29 cellular contexts compared by ENCODE assay signal in genomic region chr3:141851411-141851810, GRCh38. TPM values are rescaled to one million over a fixed set of nuclear protein-coding genes. Genes with fewer than 3 reads are reported as not detected.
DNase-seq lines count a peak whose midpoint lies in the region; ATAC-seq, FAIRE-seq and TF ChIP-seq lines count a peak whose summit lies in the region.
"Had no signal": no experiment of that assay in that cellular context is flagged by ENCODE, and none has a peak within 500 bp of the region (broad histone marks: within the 10 kb centered on the region; RNA-seq: fewer than 3 reads in every experiment).

No MANE protein-coding gene starts in this region.

- H3K36me3 ChIP-seq in right lobe of liver (no peaks in the 10 kb centered on the region), HepG2 (replicated peaks in 1 of 2; ENCODE audit: control insufficient read depth in 1 of 2, insufficient read depth in 2 of 2, low read length in 2 of 2) (no peaks in the 10 kb centered on the region), right atrium auricular region (no peaks in the 10 kb centered on the region)
- H3K36me3 ChIP-seq: BE2C, breast epithelium, colonic mucosa, transverse colon had no signal

- intact Hi-C loops in right lobe of liver (cut with DNase I) (no loop called here), HepG2 (cut with micrococcal nuclease; ENCODE audit: unreplicated experiment) (no loop called here)

- no peak overlapping the region for H3K4me2 ChIP-seq in HepG2 (ENCODE audit: low read depth, low read length)
- H3K4me2 ChIP-seq: A549 had no signal

- H3K79me2 ChIP-seq in HepG2 (ENCODE audit: insufficient read depth, low read length), result no peaks in the 10 kb centered on the region

- no peak for TF ChIP-seq RAD21 in HepG2 (CRISPR knock-in tag; IDR thresholded peaks at IDR 0.05)

- CTCF ChIA-PET in HepG2 (lab: Yijun Ruan, JAX; ENCODE audit: low intra/inter-chr PET ratio, low total read pairs), result no interaction called here

- H3K9me3 ChIP-seq in right lobe of liver (no peaks in the 10 kb centered on the region), HepG2 (ENCODE audit: low read length) (no peaks in the 10 kb centered on the region), right atrium auricular region (no peaks in the 10 kb centered on the region)
- H3K9me3 ChIP-seq: A549, BE2C, breast epithelium, colonic mucosa, transverse colon had no signal

- no peak overlapping the region for H3K9ac ChIP-seq in HepG2 (ENCODE audit: insufficient read depth, low read depth, low read length)

- no peak for TF ChIP-seq EP300 in HepG2 (IDR thresholded peaks at IDR 0.05; ENCODE audit: low read depth in 2 of 2, low read length in 2 of 2)
- TF ChIP-seq EP300 in HepG2 (CRISPR knock-in tag; IDR thresholded peaks at IDR 0.05; ENCODE audit: borderline replicate concordance), result no peak

- no peak overlapping the region for H3K4me3 ChIP-seq in right lobe of liver
- no peak overlapping the region for H3K4me3 ChIP-seq in HepG2 (replicated peaks in 1 of 3; ENCODE audit: insufficient read depth in 1 of 3, low read depth in 2 of 3, low read length in 3 of 3)
- no peak overlapping the region for H3K4me3 ChIP-seq in right atrium auricular region
- H3K4me3 ChIP-seq: A549, breast epithelium, colonic mucosa, SK-N-MC, transverse colon had no signal

- H2AFZ ChIP-seq in HepG2 (ENCODE audit: low read length), result no peak overlapping the region

- H4K20me1 ChIP-seq in HepG2 (ENCODE audit: insufficient read depth, low read length), result no peaks in the 10 kb centered on the region

- in situ Hi-C loops in HepG2 (cut with HindIII; ENCODE audit: extremely low pct_ligation_motif_present, low pct_unique_long_range_greater_than_20kb) (no loop called here), KBM-7 (cut with MboI; ENCODE audit: low pct_unique_long_range_greater_than_20kb, low sequenced_read_pairs) (no loop called here)

- H3K27ac ChIP-seq in right lobe of liver, result no peak overlapping the region
- no peak overlapping the region for H3K27ac ChIP-seq in HepG2 (ENCODE audit: extremely low read length, insufficient read depth, low read length)
- H3K27ac ChIP-seq in right atrium auricular region, result peak overlapping the region in 1 of 2 donors; percentile 35
- H3K27ac ChIP-seq: A549, breast epithelium, colonic mucosa, SK-N-MC, transverse colon had no signal

- TF ChIP-seq POLR2A in right lobe of liver (IDR thresholded peaks at IDR 0.05) (no peak), HepG2 (IDR thresholded peaks at IDR 0.05; ENCODE audit: insufficient read depth in 1 of 2, low read depth in 2 of 2, low read length in 2 of 2) (no peak)

- FAIRE-seq in HepG2 (lab: Jason Lieb, UNC), result no peak
- FAIRE-seq: A549, H54, RCC 7860 had no signal

- POLR2A ChIA-PET in HepG2 (lab: Yijun Ruan, JAX), result no interaction called here

- no peaks in the 10 kb centered on the region for H3K27me3 ChIP-seq in right lobe of liver
- 0 out of 5 replicates have a peak, but pooled peaks cover 0 to 6% of the 10 kb centered on the region in 2 experiments for H3K27me3 ChIP-seq in HepG2 (ENCODE audit: control insufficient read depth in 1 of 2, insufficient read depth in 2 of 2, low read length in 2 of 2)
- H3K27me3 ChIP-seq in right atrium auricular region, result no peaks in the 10 kb centered on the region
- H3K27me3 ChIP-seq: BE2C, breast epithelium, colonic mucosa, transverse colon had no signal

- TF ChIP-seq CTCF in right lobe of liver (IDR thresholded peaks at IDR 0.05) (no peak), HepG2 (CRISPR knock-in tag; IDR thresholded peaks at IDR 0.05) (no peak), right atrium auricular region (IDR thresholded peaks at IDR 0.05) (no peak)

- WGBS in right lobe of liver (ENCODE audit: insufficient coverage, low coverage, low lambda C conversion rate, missing lambda C conversion rate), result 64% methylated on average over 5 of the region's 5 CpGs
- WGBS in HepG2 (ENCODE audit: low lambda C conversion rate), result 18% methylated on average over 5 of the region's 5 CpGs

- no peak for DNase-seq in right lobe of liver
- no peak for DNase-seq in HepG2 (ENCODE audit: low spot score)
- peak; percentile 95 for DNase-seq in dermis blood vessel endothelial cell
- DNase-seq in right atrium auricular region (ENCODE audit: low spot score), result peak; percentile 62
- no peak for DNase-seq in KBM-7
- DNase-seq: activated B cell treated with CpG ODN at 0.5 μM for 24 hours; activated CD4-positive, alpha-beta memory T cell treated with anti-CD3 and anti-CD28 coated beads, Interleukin-2, amount 10 ng/mL, durations not matched to agents 7 days and 5 days; activated T-cell treated with anti-CD3 and anti-CD28 coated beads for 4 hours; BE2C; colonic mucosa; COR-L47; EL; hypothalamus; islet precursor cell; MM.1S; NCI-H1436 treated with DMSO at 0.1 percent for 48 hours; NCI-H510A treated with DMSO at 0.1 percent for 48 hours; nucleus accumbens; stimulated activated CD4-positive, alpha-beta T cell treated with anti-CD3 and anti-CD28 coated beads, Interleukin-4, amount 100 ng/mL, for 24 hours; T-helper 17 cell; transverse colon had no signal

- ATAC-seq in right lobe of liver (peak; percentile 25 to 56 (median 35)), HepG2 (no peak), HG03342 (IDR thresholded peaks at IDR 0.05; ENCODE audit: unreplicated experiment) (no peak), GM18873 (IDR thresholded peaks at IDR 0.05; ENCODE audit: low FRiP score, unreplicated experiment) (no peak), GM21619 (IDR thresholded peaks at IDR 0.05; ENCODE audit: unreplicated experiment) (no peak)
- ATAC-seq: A549, T-helper 17 cell had no signal

- H3K4me1 ChIP-seq in right lobe of liver, result no peaks in the 10 kb centered on the region
- no peaks in the 10 kb centered on the region for H3K4me1 ChIP-seq in HepG2 (ENCODE audit: insufficient read depth, low read length)
- H3K4me1 ChIP-seq in right atrium auricular region, result peaks cover 0 to 5% of the 10 kb centered on the region in 2 donors
- H3K4me1 ChIP-seq: A549, BE2C, breast epithelium, colonic mucosa had no signal

- no TSS peak for BruUV-seq in HepG2 (replicated peaks; lab: Mats Ljungman, UMichigan)

TF ChIP-seq in HepG2, 621 proteins besides CTCF, POLR2A, EP300 and RAD21 (continues in another document):
- TF ChIP-seq CEBPB (IDR thresholded peaks at IDR 0.05; ENCODE audit: borderline replicate concordance, low read depth, low read length) (no peak), DMAP1 (CRISPR knock-in tag; IDR thresholded peaks at IDR 0.05) (no peak), ZNF749 (CRISPR knock-in tag; IDR thresholded peaks at IDR 0.05; ENCODE audit: borderline replicate concordance) (no peak), KDM3A (CRISPR knock-in tag; IDR thresholded peaks at IDR 0.05; ENCODE audit: low read depth) (no peak), ZNF570 (CRISPR knock-in tag; IDR thresholded peaks at IDR 0.05; ENCODE audit: borderline replicate concordance) (no peak), STAT6 (CRISPR knock-in tag; IDR thresholded peaks at IDR 0.05; ENCODE audit: borderline replicate concordance) (no peak), ZNF776 (CRISPR knock-in tag; IDR thresholded peaks at IDR 0.05) (no peak), RARA (CRISPR knock-in tag; IDR thresholded peaks at IDR 0.05) (no peak), THAP11 (CRISPR knock-in tag; IDR thresholded peaks at IDR 0.05) (no peak)

RNA-seq across cellular contexts. Expression of gene ATP1B3, which starts 25.0 kb away (rescaled TPM):
- total RNA-seq in right lobe of liver, result 10 to 100 TPM in 3 of 6 experiments, 1 to 10 TPM in 3; 6.6 to 19.4 (median 9.3) TPM
- 61.6 and 84.3 TPM in 2 replicates for total RNA-seq in HepG2 (2016; rRNA removed; fragmentation: Illumina TruSeq; extraction: Trizol)
- total RNA-seq in HepG2 (2016; cell fraction: cytosol; rRNA removed; fragmentation: Illumina TruSeq; extraction: Trizol; ENCODE audit: low read depth), result 17.6 and 23.7 TPM in 2 replicates
- total RNA-seq in HepG2 (2016; cell fraction: insoluble cytoplasmic fraction; rRNA removed; fragmentation: Illumina TruSeq; extraction: Trizol), result 60.7 and 84.6 TPM in 2 replicates
- 41.4 and 48.2 TPM in 2 replicates for total RNA-seq in HepG2 (2016; cell fraction: membrane; rRNA removed; fragmentation: Illumina TruSeq; extraction: Trizol)
- total RNA-seq in HepG2 (2016; cell fraction: nucleus; rRNA removed; fragmentation: Illumina TruSeq; extraction: Trizol), result 107 and 136 TPM in 2 replicates
- 65.8 and 93.6 TPM in 2 replicates for polyA plus RNA-seq in HepG2 (2011; rRNA removed)
- 60.4 and 102 TPM in 2 replicates for polyA plus RNA-seq in HepG2 (2011; cell fraction: cytosol; rRNA removed)
- polyA plus RNA-seq in HepG2 (2011; cell fraction: nucleus; rRNA removed), result 27.5 and 41.2 TPM in 2 replicates
- 108 TPM in 2 replicates for polyA plus RNA-seq in HepG2 (2012)
- 33.3 and 33.4 TPM in 2 replicates for polyA plus RNA-seq in HepG2 (2016; cell fraction: cytosol; fragmentation: Illumina TruSeq; extraction: Trizol; ENCODE audit: low read depth)
- polyA plus RNA-seq in HepG2 (2016; cell fraction: insoluble cytoplasmic fraction; fragmentation: Illumina TruSeq; extraction: Trizol; ENCODE audit: low read depth), result 90.6 and 101 TPM in 2 replicates
- 46.3 and 50.2 TPM in 2 replicates for polyA plus RNA-seq in HepG2 (2016; cell fraction: membrane; fragmentation: Illumina TruSeq; extraction: Trizol; ENCODE audit: low read depth)
- polyA plus RNA-seq in HepG2 (2016; cell fraction: nucleus; fragmentation: Illumina TruSeq; extraction: Trizol; ENCODE audit: insufficient read depth, low read depth), result 276 and 302 TPM in 2 replicates
- polyA minus RNA-seq in HepG2 (2011; rRNA and poly(A)+ RNA removed; ENCODE audit: low replicate concordance), result 36.0 and 221 TPM in 2 replicates
- polyA minus RNA-seq in HepG2 (2011; cell fraction: cytosol; rRNA and poly(A)+ RNA removed), result 33.3 and 35.0 TPM in 2 replicates
- 20.1 and 20.8 TPM in 2 replicates for polyA minus RNA-seq in HepG2 (2011; cell fraction: nucleus; rRNA and poly(A)+ RNA removed)
- total RNA-seq in dermis blood vessel endothelial cell, result 129 and 199 TPM in 2 replicates
- 10 to 100 TPM; 33.7 to 44.7 TPM for total RNA-seq in right atrium auricular region

Comparison
In these comparisons a context has a peak if more than half of its experiments do, and no peak if none do; other contexts are left out.
1. ATAC-seq: peak in right lobe of liver (4 of 4); none in HepG2 (single experiment), HG03342 (single experiment), GM18873 (single experiment) and GM21619 (single experiment).
2. DNase-seq: peak in dermis blood vessel endothelial cell (single experiment) and right atrium auricular region (single experiment); none in right lobe of liver (0 of 3), HepG2 (single experiment) and KBM-7 (single experiment).